ENCODE assay signal across 8 cellular contexts in genomic region chr10:119305860-119306513, GRCh38.
DNase-seq lines count a peak whose midpoint lies in the region; ATAC-seq and TF ChIP-seq lines count a peak whose summit lies in the region.

No MANE protein-coding gene starts in this region.

- H3K9ac ChIP-seq in OCI-LY1 (ENCODE audit: low read length), result peak overlapping the region; percentile 58

- TF ChIP-seq POLR2A in gastrocnemius medialis (IDR thresholded peaks at IDR 0.05), result no peak

- DNase-seq in SHP77 (lab: John Stamatoyannopoulos, UW) (peak; percentile 43 to 69), SHP77 treated with DMSO at 0.1 percent for 48 hours (lab: John Stamatoyannopoulos, UW) (no peak), activated T-cell treated with anti-CD3 and anti-CD28 coated beads for 48 hours (ENCODE audit: low read depth) (peak; percentile 74), fibroblast of the aortic adventitia (ENCODE audit: low read depth) (peak; percentile 97), gastrocnemius medialis (peak; percentile 44 to 66), retina (no peak)

- intact Hi-C loops in gastrocnemius medialis (cut with DNase I; ENCODE audit: low total_unique reads), result no loop called here

- TF ChIP-seq CTCF in OCI-LY1 (IDR thresholded peaks at IDR 0.05; ENCODE audit: low read length) (no peak), fibroblast of the aortic adventitia (IDR thresholded peaks at IDR 0.05; ENCODE audit: insufficient read depth, low read length) (no peak), gastrocnemius medialis (IDR thresholded peaks at IDR 0.05 in 4 of 5, conservative IDR thresholded peaks at IDR 0.05 in 1 of 5) (no peak)

- H2AFZ ChIP-seq in OCI-LY1 (ENCODE audit: low read length), result no peak overlapping the region

- H3K27me3 ChIP-seq in OCI-LY1 (ENCODE audit: insufficient read depth, low read length) (no peaks in the 10 kb centered on the region), gastrocnemius medialis (no peaks in the 10 kb centered on the region)

- ATAC-seq in HG03039 (IDR thresholded peaks at IDR 0.05; ENCODE audit: unreplicated experiment), result peak; percentile 38
- peak; percentile 79 to 81 for ATAC-seq in gastrocnemius medialis

- in situ Hi-C loops in gastrocnemius medialis (cut with MboI; ENCODE audit: low sequenced_read_pairs in 4 of 4), result no loop called here

- H3K36me3 ChIP-seq in OCI-LY1 (ENCODE audit: insufficient read depth, low read length), result no peaks in the 10 kb centered on the region
- H3K36me3 ChIP-seq in gastrocnemius medialis, result no peaks in the 10 kb centered on the region

- H3K79me2 ChIP-seq in OCI-LY1 (ENCODE audit: insufficient read depth, low read length), result no peaks in the 10 kb centered on the region

- no peaks in the 10 kb centered on the region for H4K20me1 ChIP-seq in OCI-LY1 (ENCODE audit: insufficient read depth, low read length)

- H3K9me3 ChIP-seq in OCI-LY1 (ENCODE audit: low read length), result no peaks in the 10 kb centered on the region
- no peaks in the 10 kb centered on the region for H3K9me3 ChIP-seq in gastrocnemius medialis

- peak overlapping the region; percentile 66 for H3K4me2 ChIP-seq in OCI-LY1 (ENCODE audit: low read length)

- H3F3A ChIP-seq in OCI-LY1 (ENCODE audit: insufficient read depth, low read length), result peaks cover 6% of the 10 kb centered on the region; the same call in 1 of the 2 replicates

- H3K27ac ChIP-seq in OCI-LY1 (ENCODE audit: low read depth, low read length, poor library complexity, severe bottlenecking), result peak overlapping the region; percentile 98
- H3K27ac ChIP-seq in gastrocnemius medialis, result peak overlapping the region; percentile 64 to 77 (median 69)

- H3K4me3 ChIP-seq in OCI-LY1 (ENCODE audit: low read depth, low read length, poor library complexity, severe bottlenecking) (peak overlapping the region; percentile 52), fibroblast of the aortic adventitia (ENCODE audit: low read depth, low read length) (no peak overlapping the region), gastrocnemius medialis (no peak overlapping the region)

- H3K4me1 ChIP-seq in OCI-LY1 (ENCODE audit: insufficient read depth, low read length, severe bottlenecking) (peaks cover 57% of the 10 kb centered on the region), gastrocnemius medialis (peaks cover 0 to 6% of the 10 kb centered on the region in 2 donors)

- no peaks in the 10 kb centered on the region for H3K9me2 ChIP-seq in OCI-LY1 (ENCODE audit: low read depth, low read length)

Comparison
In these comparisons a context has a peak if more than half of its experiments do, and no peak if none do; other contexts are left out.
1. DNase-seq: peak in SHP77 (2 of 2), activated T-cell treated with anti-CD3 and anti-CD28 coated beads for 48 hours (single experiment), fibroblast of the aortic adventitia (single experiment) and gastrocnemius medialis (2 of 2); none in SHP77 treated with DMSO at 0.1 percent for 48 hours (single experiment) and retina (single experiment).